In the genomic region with DNA sequence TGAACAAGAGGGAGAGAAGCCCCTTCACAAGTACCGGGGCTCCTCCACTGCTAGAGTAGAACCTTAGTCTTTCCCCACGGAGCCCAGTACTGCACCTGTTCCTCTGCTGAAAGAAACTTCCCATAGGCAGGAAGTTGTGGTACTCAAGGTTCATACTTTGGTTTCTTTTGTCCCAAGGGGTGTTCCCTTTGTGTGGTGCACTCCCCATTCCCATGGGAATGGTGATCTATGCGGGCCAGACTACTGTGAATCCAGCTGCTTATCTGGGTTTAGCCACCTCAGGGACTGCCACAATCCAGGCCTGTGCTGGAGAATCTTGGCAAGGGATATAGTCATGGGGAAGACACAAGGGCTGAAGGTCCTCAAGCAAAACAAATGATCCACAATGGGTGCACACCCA, we compare ENCODE assay signal across 9 cellular contexts.
"Had no signal": no experiment of that assay in that cellular context is flagged by ENCODE, and none has a peak within 500 bp of the region (broad histone marks: within the 10 kb centered on the region; RNA-seq: fewer than 3 reads in every experiment).

No MANE protein-coding gene starts in this region.

- H3K9ac ChIP-seq: GM23248, KMS-11 had no signal

- H3K9me3 ChIP-seq: HAP-1 had no signal

- H3K4me3 ChIP-seq: GM23248, HAP-1, K562 had no signal

- H3K27ac ChIP-seq: GM23248, KMS-11 had no signal

- H3K4me1 ChIP-seq: HAP-1 had no signal

- H3K4me2 ChIP-seq: KMS-11 had no signal

- DNase-seq: GM23248, GOT3, H7, HFFc6, IMR-90 had no signal

- H3K36me3 ChIP-seq: HAP-1 had no signal

- ATAC-seq: HCT116 had no signal
